In genomic region chr16:53415504-53415903, GRCh38 we compare ENCODE assay signal across 11 cellular contexts. TPM values are rescaled to one million over a fixed set of nuclear protein-coding genes. Genes with fewer than 3 reads are reported as not detected.
DNase-seq lines count a peak whose midpoint lies in the region; ATAC-seq and TF ChIP-seq lines count a peak whose summit lies in the region.
"Had no signal": no experiment of that assay in that cellular context is flagged by ENCODE, and none has a peak within 500 bp of the region (broad histone marks: within the 10 kb centered on the region; RNA-seq: fewer than 3 reads in every experiment).

No MANE protein-coding gene starts in this region.

- intact Hi-C loops in Calu3 (cut with micrococcal nuclease; ENCODE audit: unreplicated experiment), result loop anchor here (2.0 kb wide), 2 partner anchors 13 to 41 kb away; no protein-coding TSS in a partner anchor
- intact Hi-C loops in PC-3 (cut with micrococcal nuclease), result loop anchor here (5.0 kb wide), 1 partner anchor 363 kb away; the partner anchor contains the start of genes CHD9 and CHD9NB
- intact Hi-C loops in esophagus muscularis mucosa (cut with DNase I), result no loop called here

- no peaks in the 10 kb centered on the region for H3K9me2 ChIP-seq in PC-3 (replicated peaks; ENCODE audit: low read length)

- H3K27me3 ChIP-seq in PC-3 (ENCODE audit: low read length), result no peaks in the 10 kb centered on the region
- peaks cover 0 to 6% (median 0%) of the 10 kb centered on the region in 4 donors for H3K27me3 ChIP-seq in esophagus muscularis mucosa
- H3K27me3 ChIP-seq: uterus had no signal

- peaks cover 21% of the 10 kb centered on the region for H3K4me1 Mint-ChIP-seq in Calu3 (ENCODE audit: low read depth, unreplicated experiment)
- peaks cover 4% of the 10 kb centered on the region for H3K4me1 Mint-ChIP-seq in activated T-helper 17 cell treated with anti-CD3 and anti-CD28 coated beads, Interleukin-2, amount 50 U/mL, for 72 hours

- no peak for TF ChIP-seq EP300 in esophagus muscularis mucosa (IDR thresholded peaks at IDR 0.05)

- ATAC-seq in PC-3, result peak; percentile 72
- no peak for ATAC-seq in GM19452 (IDR thresholded peaks at IDR 0.05; ENCODE audit: unreplicated experiment)
- no peak for ATAC-seq in activated T-helper 17 cell treated with anti-CD3 and anti-CD28 coated beads, Interleukin-2, amount 50 U/mL, for 72 hours (replicated peaks)

- CTCF ChIA-PET in Calu3 (lab: Charles Lee), result interaction anchor here (1.0 to 1.3 kb wide), 3 partner anchors 10 to 207 kb away, joined by 3 read pairs; no protein-coding TSS in a partner anchor
- CTCF ChIA-PET in PC-3 (lab: Charles Lee), result interaction anchor here (0.6 kb wide), 1 partner anchor 134 kb away, joined by 5 read pairs; no protein-coding TSS in a partner anchor

- no peaks in the 10 kb centered on the region for H3K36me3 ChIP-seq in PC-3 (ENCODE audit: low read depth, low read length)
- H3K36me3 ChIP-seq in esophagus muscularis mucosa, result no peaks in the 10 kb centered on the region
- H3K36me3 ChIP-seq: uterus had no signal

- H3K27me3 Mint-ChIP-seq in Calu3 (ENCODE audit: unreplicated experiment), result no peaks in the 10 kb centered on the region
- no peaks in the 10 kb centered on the region for H3K27me3 Mint-ChIP-seq in activated T-helper 17 cell treated with anti-CD3 and anti-CD28 coated beads, Interleukin-2, amount 50 U/mL, for 72 hours

- 6% methylated on average over 4 of the region's 4 CpGs for WGBS in esophagus muscularis mucosa

- H3K27ac Mint-ChIP-seq in Calu3 (ENCODE audit: unreplicated experiment), result no peak overlapping the region
- H3K27ac Mint-ChIP-seq in activated T-helper 17 cell treated with anti-CD3 and anti-CD28 coated beads, Interleukin-2, amount 50 U/mL, for 72 hours, result no peak overlapping the region
- H3K27ac Mint-ChIP-seq: activated naive CD4-positive, alpha-beta T cell treated with anti-CD3 and anti-CD28 coated beads, Interleukin-2, amount 10 ng/mL, durations not matched to agents 7 days and 5 days; IgD-negative memory B cell had no signal

- POLR2A ChIA-PET in PC-3 (lab: Charles Lee; ENCODE audit: unreplicated experiment), result no interaction called here

- H3K4me3 Mint-ChIP-seq in Calu3 (ENCODE audit: low read depth, unreplicated experiment), result peak overlapping the region; percentile 70
- H3K4me3 Mint-ChIP-seq in activated T-helper 17 cell treated with anti-CD3 and anti-CD28 coated beads, Interleukin-2, amount 50 U/mL, for 72 hours, result no peak overlapping the region
- H3K4me3 Mint-ChIP-seq: activated naive CD4-positive, alpha-beta T cell treated with anti-CD3 and anti-CD28 coated beads, Interleukin-2, amount 10 ng/mL, durations not matched to agents 7 days and 5 days; IgD-negative memory B cell had no signal

- no peaks in the 10 kb centered on the region for H3F3A ChIP-seq in PC-3 (ENCODE audit: low read length, unreplicated experiment)

- TF ChIP-seq POLR2A in esophagus muscularis mucosa (IDR thresholded peaks at IDR 0.05; ENCODE audit: low read depth), result no peak

- H4K20me1 ChIP-seq in PC-3 (ENCODE audit: low read length), result no peaks in the 10 kb centered on the region

- H3K4me3 ChIP-seq in PC-3 (ENCODE audit: low read length), result peak overlapping the region; percentile 28; the same call in 1 of the 2 replicates
- H3K4me3 ChIP-seq in esophagus muscularis mucosa, result no peak overlapping the region
- H3K4me3 ChIP-seq: uterus had no signal

- peaks cover 12% of the 10 kb centered on the region for H3K36me3 Mint-ChIP-seq in Calu3 (ENCODE audit: insufficient read depth, unreplicated experiment)
- H3K36me3 Mint-ChIP-seq in activated T-helper 17 cell treated with anti-CD3 and anti-CD28 coated beads, Interleukin-2, amount 50 U/mL, for 72 hours (ENCODE audit: low read depth), result no peaks in the 10 kb centered on the region
- H3K36me3 Mint-ChIP-seq: activated naive CD4-positive, alpha-beta T cell treated with anti-CD3 and anti-CD28 coated beads, Interleukin-2, amount 10 ng/mL, durations not matched to agents 7 days and 5 days had no signal

- H2AFZ ChIP-seq in PC-3 (ENCODE audit: low read length), result no peak overlapping the region

- H3K9me3 ChIP-seq in PC-3 (ENCODE audit: low read length) (no peaks in the 10 kb centered on the region), esophagus muscularis mucosa (no peaks in the 10 kb centered on the region)
- H3K9me3 ChIP-seq: uterus had no signal

- H3K27ac ChIP-seq in PC-3 (ENCODE audit: low read length) (peak overlapping the region; percentile 42), esophagus muscularis mucosa (replicated peaks in 1 of 4) (no peak overlapping the region)

- DNase-seq in Calu3 (peak; percentile 56), HK-2 (ENCODE audit: unreplicated experiment) (peak; percentile 15), PC-3 (peak; percentile 48), kidney glomerular epithelial cell (lab: John Stamatoyannopoulos, UW) (peak; percentile 18), retina (no peak), esophagus muscularis mucosa (ENCODE audit: extremely low spot score) (no peak)
- DNase-seq: activated naive CD4-positive, alpha-beta T cell treated with anti-CD3 and anti-CD28 coated beads, Interleukin-2, amount 10 ng/mL, durations not matched to agents 7 days and 5 days; uterus had no signal

- peak overlapping the region; percentile 32 for H3K4me2 ChIP-seq in PC-3 (ENCODE audit: low read length)

- H3K4me1 ChIP-seq in PC-3 (ENCODE audit: insufficient read depth, low read length), result peaks cover 13% of the 10 kb centered on the region
- no peaks in the 10 kb centered on the region for H3K4me1 ChIP-seq in esophagus muscularis mucosa
- H3K4me1 ChIP-seq: uterus had no signal

- TF ChIP-seq CTCF in Calu3 (IDR thresholded peaks at IDR 0.05; ENCODE audit: unreplicated experiment) (no peak), PC-3 (conservative IDR thresholded peaks at IDR 0.05; ENCODE audit: low read depth, low read length) (peak; percentile 33; the same call in 1 of the 2 replicates), esophagus muscularis mucosa (IDR thresholded peaks at IDR 0.05) (no peak)

- BruUV-seq in Calu3 (replicated peaks; lab: Mats Ljungman, UMichigan) (no TSS peak), PC-3 (replicated peaks; lab: Mats Ljungman, UMichigan) (no TSS peak)

- H3K9ac ChIP-seq in PC-3 (ENCODE audit: low read length), result no peak overlapping the region

- H3K9me3 Mint-ChIP-seq in Calu3 (ENCODE audit: low read depth, unreplicated experiment), result no peaks in the 10 kb centered on the region
- peaks cover 4% of the 10 kb centered on the region for H3K9me3 Mint-ChIP-seq in activated T-helper 17 cell treated with anti-CD3 and anti-CD28 coated beads, Interleukin-2, amount 50 U/mL, for 72 hours

- H3K79me2 ChIP-seq in PC-3 (ENCODE audit: low read length), result no peaks in the 10 kb centered on the region

RNA-seq across cellular contexts. Expression of gene RBL2, which starts 18.8 kb away (rescaled TPM):
- total RNA-seq in Calu3 (2022) (59.9 and 62.8 TPM in 2 replicates), PC-3 (2014; rRNA removed) (13.8 and 14.2 TPM in 2 replicates), esophagus muscularis mucosa (10 to 100 TPM; 72.8 to 90.3 (median 84.4) TPM)
- total RNA-seq in activated T-helper 17 cell treated with anti-CD3 and anti-CD28 coated beads, Interleukin-2, amount 50 U/mL, for 72 hours, result 10 to 100 TPM; 55.9 to 80.1 TPM

Comparison
In these comparisons a context has a peak if more than half of its experiments do, and no peak if none do; other contexts are left out.
1. DNase-seq: peak in Calu3 (single experiment), HK-2 (single experiment), PC-3 (single experiment) and kidney glomerular epithelial cell (single experiment); none in retina (single experiment) and esophagus muscularis mucosa (single experiment).